ENCODE assay signal across 34 cellular contexts in the genomic region with DNA sequence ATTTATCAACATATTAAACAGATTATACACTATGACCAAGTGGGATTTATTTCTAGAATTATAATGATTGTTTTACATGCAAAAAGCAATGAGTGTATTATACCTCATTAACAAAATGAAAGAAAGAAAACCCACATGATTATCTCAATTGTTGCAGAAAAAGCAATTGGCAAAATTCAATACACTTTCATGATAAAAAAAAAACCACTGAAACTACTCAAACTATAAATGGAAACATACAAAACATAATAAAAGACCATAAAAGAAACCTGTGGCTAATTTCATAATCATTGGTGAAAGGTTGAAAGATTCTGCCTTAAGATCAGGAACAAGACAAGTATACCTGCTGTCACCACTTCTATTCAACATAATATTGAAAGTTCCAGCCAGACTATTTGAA.
DNase-seq lines count a peak whose midpoint lies in the region; ATAC-seq, FAIRE-seq and TF ChIP-seq lines count a peak whose summit lies in the region.
"Had no signal": no experiment of that assay in that cellular context is flagged by ENCODE, and none has a peak within 500 bp of the region (broad histone marks: within the 10 kb centered on the region; RNA-seq: fewer than 3 reads in every experiment).

No MANE protein-coding gene starts in this region.

- H3K4me2 ChIP-seq in KMS-11 (peak overlapping the region; percentile 58), MM.1S (ENCODE audit: low read depth, low read length) (no peak overlapping the region), GM12878 (ENCODE audit: control insufficient read depth, insufficient read depth) (no peak overlapping the region)
- H3K4me2 ChIP-seq: A549; BLaER1; BLaER1 treated with 17β-estradiol and CSF1 and Interleukin-3, amounts not matched to agents 10 nM and 100 nM had no signal

- in situ Hi-C loops in GM12878 (cut with MboI), result no loop called here

- RAD21 ChIA-PET in GM12878 (lab: Charles Lee; ENCODE audit: unreplicated experiment), result no interaction called here

- TF ChIP-seq EP300 in GM12878 (IDR thresholded peaks at IDR 0.05; ENCODE audit: borderline replicate concordance in 1 of 2, control insufficient read depth in 1 of 2, low read depth in 2 of 2, low read length in 2 of 2), result peak in 1 of 2 experiments; percentile 44; a peak in 1 of 4 replicates
- no peak for TF ChIP-seq EP300 in stomach (IDR thresholded peaks at IDR 0.05)

- no peak overlapping the region for H3K9ac ChIP-seq in KMS-11
- no peak overlapping the region for H3K9ac ChIP-seq in MM.1S (ENCODE audit: low read length)
- H3K9ac ChIP-seq in GM12878 (ENCODE audit: control insufficient read depth, insufficient read depth, low read length), result no peak overlapping the region
- H3K9ac ChIP-seq: BLaER1; BLaER1 treated with 17β-estradiol and CSF1 and Interleukin-3, amounts not matched to agents 10 nM and 100 nM had no signal

- H4K20me1 ChIP-seq in KMS-11 (ENCODE audit: insufficient read depth) (no peaks in the 10 kb centered on the region), MM.1S (ENCODE audit: insufficient read depth, low read length) (no peaks in the 10 kb centered on the region), GM12878 (ENCODE audit: control insufficient read depth, insufficient read depth) (no peaks in the 10 kb centered on the region)
- H4K20me1 ChIP-seq: BLaER1; BLaER1 treated with 17β-estradiol and CSF1 and Interleukin-3, amounts not matched to agents 10 nM and 100 nM had no signal

- H2AFZ ChIP-seq in KMS-11 (ENCODE audit: low read depth) (no peak overlapping the region), MM.1S (ENCODE audit: low read length) (no peak overlapping the region), GM12878 (ENCODE audit: control insufficient read depth, low read depth, low read length) (no peak overlapping the region)

- H3K27ac ChIP-seq in KMS-11 (no peak overlapping the region), MM.1S (ENCODE audit: low read length) (no peak overlapping the region), GM12878 (ENCODE audit: control insufficient read depth, insufficient read depth) (no peak overlapping the region), stomach (no peak overlapping the region)
- H3K27ac ChIP-seq: 22Rv1; A549; BLaER1; BLaER1 treated with 17β-estradiol and CSF1 and Interleukin-3, amounts not matched to agents 10 nM and 100 nM; C4-2B had no signal

- TF ChIP-seq RAD21 in GM12878 (IDR thresholded peaks at IDR 0.05; ENCODE audit: insufficient read depth, low read depth, low read length), result no peak

- H3K79me2 ChIP-seq in KMS-11 (ENCODE audit: insufficient read depth, low read depth) (no peaks in the 10 kb centered on the region), MM.1S (ENCODE audit: low read length) (no peaks in the 10 kb centered on the region), GM12878 (ENCODE audit: control insufficient read depth, insufficient read depth, low read length) (no peaks in the 10 kb centered on the region)

- intact Hi-C loops in GM12878 (cut with micrococcal nuclease; ENCODE audit: unreplicated experiment), result no loop called here
- intact Hi-C loops in stomach (cut with DNase I; ENCODE audit: low total_unique reads), result no loop called here

- no peaks in the 10 kb centered on the region for H3K9me2 ChIP-seq in MM.1S (replicated peaks; ENCODE audit: insufficient read depth, low read length)

- H3K4me1 ChIP-seq in KMS-11 (ENCODE audit: low read depth, poor library complexity, severe bottlenecking), result peaks cover 22% of the 10 kb centered on the region
- no peaks in the 10 kb centered on the region for H3K4me1 ChIP-seq in MM.1S (ENCODE audit: low read length)
- no peaks in the 10 kb centered on the region for H3K4me1 ChIP-seq in GM12878 (ENCODE audit: control insufficient read depth, insufficient read depth, low read length)
- H3K4me1 ChIP-seq in stomach, result no peaks in the 10 kb centered on the region
- H3K4me1 ChIP-seq: A549; BE2C; BLaER1; BLaER1 treated with 17β-estradiol and CSF1 and Interleukin-3, amounts not matched to agents 10 nM and 100 nM; Caco-2 had no signal

- TF ChIP-seq CTCF in GM06990 (IDR thresholded peaks at IDR 0.05; ENCODE audit: insufficient read depth, low read length, poor library complexity, severe bottlenecking) (no peak), KMS-11 (conservative IDR thresholded peaks at IDR 0.05; ENCODE audit: low read depth, low read length) (no peak), MM.1S (IDR thresholded peaks at IDR 0.05; ENCODE audit: low read length) (no peak), GM12878 (IDR thresholded peaks at IDR 0.05 in 2 of 3, conservative IDR thresholded peaks at IDR 0.05 in 1 of 3; ENCODE audit: control insufficient read depth in 2 of 3, extremely low read depth in 1 of 3, insufficient read depth in 1 of 3, low read depth in 3 of 3, low read length in 3 of 3) (no peak), stomach (IDR thresholded peaks at IDR 0.05) (no peak)

- no TSS peak for BruUV-seq in GM12878 (replicated peaks; lab: Mats Ljungman, UMichigan)

- SMC1A ChIA-PET in GM12878 (lab: Charles Lee; ENCODE audit: uncharacterized antibody, unreplicated experiment), result no interaction called here

- H3K36me3 ChIP-seq in GM06990 (ENCODE audit: control insufficient read depth, insufficient read depth, low read length) (no peaks in the 10 kb centered on the region), KMS-11 (ENCODE audit: insufficient read depth) (no peaks in the 10 kb centered on the region), MM.1S (replicated peaks; ENCODE audit: insufficient read depth, low read length) (no peaks in the 10 kb centered on the region), GM12878 (ENCODE audit: control insufficient read depth in 2 of 2, insufficient read depth in 2 of 2, low read length in 1 of 2) (no peaks in the 10 kb centered on the region), stomach (no peaks in the 10 kb centered on the region)
- H3K36me3 ChIP-seq: BE2C; BLaER1; BLaER1 treated with 17β-estradiol and CSF1 and Interleukin-3, amounts not matched to agents 10 nM and 100 nM had no signal

- H3K4me3 ChIP-seq in GM06990 (replicated peaks; ENCODE audit: low read depth, low read length), result no peak overlapping the region
- no peak overlapping the region for H3K4me3 ChIP-seq in KMS-11 (IDR thresholded peaks at IDR 0.05; ENCODE audit: insufficient read depth, low read depth, low read length)
- H3K4me3 ChIP-seq in MM.1S (ENCODE audit: low read length), result no peak overlapping the region
- H3K4me3 ChIP-seq in GM12878, result no peak overlapping the region
- no peak overlapping the region for H3K4me3 ChIP-seq in stomach
- H3K4me3 ChIP-seq: A549; BLaER1; BLaER1 treated with 17β-estradiol and CSF1 and Interleukin-3, amounts not matched to agents 10 nM and 100 nM had no signal

- ATAC-seq in GM12878 (no peak), HG03342 (IDR thresholded peaks at IDR 0.05; ENCODE audit: unreplicated experiment) (no peak)
- ATAC-seq: A549; CD8-positive, alpha-beta T cell had no signal

- H3K9me3 ChIP-seq in MM.1S (replicated peaks; ENCODE audit: insufficient read depth, low read length), result no peaks in the 10 kb centered on the region
- H3K9me3 ChIP-seq in GM12878 (replicated peaks; ENCODE audit: control insufficient read depth, insufficient read depth, low read length), result no peaks in the 10 kb centered on the region; the same call in 2 of the 3 replicates
- H3K9me3 ChIP-seq in stomach, result peaks cover 0 to 29% (median 12%) of the 10 kb centered on the region in 4 donors
- H3K9me3 ChIP-seq: A549, BE2C, Caco-2 had no signal

- no peaks in the 10 kb centered on the region for H3F3A ChIP-seq in MM.1S (ENCODE audit: insufficient read depth, low read length)

- CTCF ChIA-PET in GM12878 (lab: Yijun Ruan, JAX), result interaction anchor here (1.0 kb wide), 1 partner anchor 36 kb away, joined by 3 read pairs; no protein-coding TSS in a partner anchor

- DNase-seq in GM06990 (ENCODE audit: extremely low read depth, insufficient read length) (peak; percentile 1), MM.1S (peak; percentile 24), GM12878 (ENCODE audit: low read depth, low spot score) (no peak), NCI-H526 (lab: John Stamatoyannopoulos, UW) (no peak), stomach (no peak), A172 (ENCODE audit: low spot score) (no peak)
- DNase-seq: 8988T; ACHN; AML-193; BE2C; C1 segment of cervical spinal cord; Caco-2; Calu3; CD4-positive, alpha-beta memory T cell; CD4-positive, alpha-beta T cell; CD4-positive, CD25-positive, alpha-beta regulatory T cell; CD8-positive, alpha-beta memory T cell; CD8-positive, alpha-beta T cell; COR-L47; DMS 273 treated with DMSO at 0.1 percent for 48 hours; DMS153; DMS53; DMS79; DMS79 treated with DMSO at 0.1 percent for 48 hours; DND-41; EL had no signal

- POLR2A ChIA-PET in GM12878 (lab: Charles Lee), result no interaction called here

- no peak for FAIRE-seq in GM12878 (lab: Jason Lieb, UNC)
- FAIRE-seq: A549, D721Med had no signal

- H3K27me3 ChIP-seq in GM06990 (replicated peaks; ENCODE audit: control insufficient read depth, insufficient read depth, low read length) (no peaks in the 10 kb centered on the region), KMS-11 (ENCODE audit: insufficient read depth, low read depth) (no peaks in the 10 kb centered on the region), MM.1S (replicated peaks; ENCODE audit: insufficient read depth, low read length) (no peaks in the 10 kb centered on the region), GM12878 (replicated peaks in 1 of 2; ENCODE audit: control insufficient read depth in 2 of 2, insufficient read depth in 2 of 2, low read length in 1 of 2) (no peaks in the 10 kb centered on the region), stomach (no peaks in the 10 kb centered on the region)
- H3K27me3 ChIP-seq: BE2C; BLaER1; BLaER1 treated with 17β-estradiol and CSF1 and Interleukin-3, amounts not matched to agents 10 nM and 100 nM had no signal

- TF ChIP-seq POLR2A in GM12878 (IDR thresholded peaks at IDR 0.05; ENCODE audit: low read depth, low read length), result no peak
- no peak for TF ChIP-seq POLR2A in stomach (IDR thresholded peaks at IDR 0.05)

TF ChIP-seq in GM12878, 131 proteins besides CTCF, POLR2A, EP300 and RAD21 (continues in another document):
- TF ChIP-seq POLR2AphosphoS2 (IDR thresholded peaks at IDR 0.05; ENCODE audit: low read depth, low read length) (no peak), MTA2 (IDR thresholded peaks at IDR 0.05; ENCODE audit: low read depth) (peak; percentile 95), ATF7 (IDR thresholded peaks at IDR 0.05; ENCODE audit: low read depth) (peak; percentile 52; the same call in 1 of the 2 replicates), ZNF384 (IDR thresholded peaks at IDR 0.05; ENCODE audit: borderline replicate concordance, low read depth, low read length) (peak; percentile 58; the same call in 1 of the 2 replicates)

Comparison
In these comparisons a context has a peak if more than half of its experiments do, and no peak if none do; other contexts are left out.
1. DNase-seq: peak in GM06990 (single experiment) and MM.1S (single experiment); none in GM12878 (single experiment), NCI-H526 (0 of 2), stomach (single experiment) and A172 (single experiment).